8 cellular contexts compared by ENCODE assay signal in genomic region chr5:80408475-80408875, GRCh38. TPM values are rescaled to one million over a fixed set of nuclear protein-coding genes. Genes with fewer than 3 reads are reported as not detected.
DNase-seq lines count a peak whose midpoint lies in the region; ATAC-seq and TF ChIP-seq lines count a peak whose summit lies in the region.

No MANE protein-coding gene starts in this region.

- H3K27me3 ChIP-seq in DND-41 (ENCODE audit: insufficient read depth, low read length, poor library complexity) = no peaks in the 10 kb centered on the region
- no peaks in the 10 kb centered on the region for H3K27me3 ChIP-seq in IMR-90 (ENCODE audit: control insufficient read depth, insufficient read depth, low read length)

- H2BK15ac ChIP-seq in IMR-90 (ENCODE audit: low read depth, low read length) = no peak overlapping the region

- H4K20me1 ChIP-seq in DND-41 (ENCODE audit: insufficient read depth, low read length) (no peaks in the 10 kb centered on the region), IMR-90 (ENCODE audit: insufficient read depth, low read length) (peaks cover 4% of the 10 kb centered on the region; the same call in 1 of the 2 replicates)

- peak overlapping the region; percentile 55 for H3K4ac ChIP-seq in IMR-90 (ENCODE audit: low read depth, low read length)

- no peak for TF ChIP-seq CTCF in DND-41 (IDR thresholded peaks at IDR 0.05; ENCODE audit: borderline replicate concordance, extremely low read depth, low read length, poor library complexity, severe bottlenecking)
- TF ChIP-seq CTCF in IMR-90 (conservative IDR thresholded peaks at IDR 0.05; ENCODE audit: low read depth, low read length) = no peak

- ATAC-seq in DND-41 (ENCODE audit: insufficient read depth, low read depth) = peak; percentile 74
- ATAC-seq in GM21367 (IDR thresholded peaks at IDR 0.05; ENCODE audit: unreplicated experiment) = peak; percentile 36
- peak; percentile 72 for ATAC-seq in IMR-90 (ENCODE audit: low read depth)
- ATAC-seq in left colon = peak; percentile 65

- in situ Hi-C loops in IMR-90 (cut with MboI; ENCODE audit: low sequenced_read_pairs) = no loop called here

- peak overlapping the region; percentile 89 for H2AK9ac ChIP-seq in IMR-90 (replicated peaks; ENCODE audit: low read depth, low read length, poor library complexity)

- H4K91ac ChIP-seq in IMR-90 (ENCODE audit: insufficient read depth, low read depth, low read length) = no peak overlapping the region

- BruUV-seq in IMR-90 (replicated peaks; lab: Mats Ljungman, UMichigan) = no TSS peak

- CTCF ChIA-PET in IMR-90 (lab: Yijun Ruan, JAX) = interaction anchor here (1.0 kb wide), 1 partner anchor 11 kb away, joined by 4 read pairs; no protein-coding TSS in a partner anchor

- peak; percentile 71 for DNase-seq in DND-41
- DNase-seq in IMR-90 = peak; percentile 38
- peak; percentile 89 for DNase-seq in SK-N-DZ (ENCODE audit: low spot score)
- peak in 24 of 61 donors; percentile 20 to 87 (median 62) for DNase-seq in caudate nucleus (lab: John Stamatoyannopoulos, UW)
- DNase-seq in left colon = peak; percentile 56 to 73
- DNase-seq in stimulated activated CD4-positive, alpha-beta T cell treated with anti-CD3 and anti-CD28 coated beads, Interleukin-2, amount 100 ng/mL, for 4 hours (ENCODE audit: low read depth) = peak; percentile 9
- DNase-seq in T1000 (lab: John Stamatoyannopoulos, UW) = no peak

- intact Hi-C loops in IMR-90 (cut with micrococcal nuclease) (loop anchor here (5.0 kb wide), 1 partner anchor 316 kb away; no protein-coding TSS in a partner anchor), left colon (cut with DNase I, micrococcal nuclease) (no loop called here)

- WGBS in IMR-90 (ENCODE audit: extremely low coverage in 2 of 2, insufficient read length in 1 of 2), 2 experiments = 0% methylated on average over 11 of the region's 19 CpGs; no CpG with 5 or more reads in 1 of the 2 experiments

- H3K4me2 ChIP-seq in DND-41 (ENCODE audit: insufficient read depth, low read length) (peak overlapping the region; percentile 65), IMR-90 (ENCODE audit: low read depth, low read length) (peak overlapping the region; percentile 99)

- H3K56ac ChIP-seq in IMR-90 (ENCODE audit: extremely low read depth, insufficient read depth, low read length) = peak overlapping the region; percentile 66; the same call in 1 of the 2 replicates

- no peak overlapping the region; the same call in 1 of the 2 replicates for H3K18ac ChIP-seq in IMR-90 (ENCODE audit: low read depth, low read length)

- peak overlapping the region; percentile 87 for H2AFZ ChIP-seq in DND-41 (ENCODE audit: low read depth, low read length)
- H2AFZ ChIP-seq in IMR-90 (replicated peaks; ENCODE audit: low read length, poor library complexity) = peak overlapping the region; percentile 99

- H3K23ac ChIP-seq in IMR-90 (ENCODE audit: low read depth, low read length) = peak overlapping the region; percentile 96

- dilution Hi-C loops in IMR-90 (cut with HindIII; ENCODE audit: low sequenced_read_pairs, unreplicated experiment) = no loop called here

- no peaks in the 10 kb centered on the region for H3K9me3 ChIP-seq in DND-41 (ENCODE audit: insufficient read depth, low read length, severe bottlenecking)
- H3K9me3 ChIP-seq in IMR-90 (ENCODE audit: control insufficient read depth, insufficient read depth, low read length) = no peaks in the 10 kb centered on the region

- peaks cover 48% of the 10 kb centered on the region for H3K79me2 ChIP-seq in DND-41 (ENCODE audit: insufficient read depth, low read length)

- no peak overlapping the region for H2BK120ac ChIP-seq in IMR-90 (ENCODE audit: low read depth, low read length)

- H2BK20ac ChIP-seq in IMR-90 (ENCODE audit: low read depth, low read length) = no peak overlapping the region

- no peak for TF ChIP-seq POLR2A in IMR-90 (IDR thresholded peaks at IDR 0.05; ENCODE audit: low read depth, low read length)

- peak overlapping the region; percentile 81 for H3K9ac ChIP-seq in DND-41 (ENCODE audit: low read depth, low read length)
- H3K9ac ChIP-seq in IMR-90 (ENCODE audit: low read depth, low read length) = peak overlapping the region; percentile 74

- POLR2A ChIA-PET in IMR-90 (lab: Charles Lee; ENCODE audit: unreplicated experiment) = no interaction called here

- H2AK5ac ChIP-seq in IMR-90 (ENCODE audit: low read depth, low read length) = no peak overlapping the region

- H3K4me1 ChIP-seq in DND-41 (ENCODE audit: insufficient read depth, low read length) (peaks cover 34% of the 10 kb centered on the region), IMR-90 (ENCODE audit: control insufficient read depth, insufficient read depth, low read length) (peaks cover 3% of the 10 kb centered on the region; the same call in 1 of the 2 replicates)

- H3K4me3 ChIP-seq in DND-41 (ENCODE audit: low read depth in 1 of 2, low read length in 2 of 2) = peak overlapping the region; percentile 75 to 90
- H3K4me3 ChIP-seq in IMR-90 (ENCODE audit: insufficient read depth, low read depth, low read length) = peak overlapping the region; percentile 75

- H2BK5ac ChIP-seq in IMR-90 (ENCODE audit: low read depth, low read length, poor library complexity, severe bottlenecking) = peak overlapping the region; percentile 72

- TF ChIP-seq RAD21 in IMR-90 (IDR thresholded peaks at IDR 0.05; ENCODE audit: low read length) = no peak

- H3K79me1 ChIP-seq in IMR-90 (ENCODE audit: low read depth in 1 of 2, low read length in 2 of 2) = peaks cover 3 to 18% of the 10 kb centered on the region in 2 experiments; a peak in 3 of 4 replicates

- H3K27ac ChIP-seq in DND-41 (ENCODE audit: low read length) (peak overlapping the region; percentile 87), IMR-90 (ENCODE audit: insufficient read depth, low read length) (peak overlapping the region; percentile 80), caudate nucleus (ENCODE audit: low read depth, low read length) (peak overlapping the region; percentile 99)

- peak overlapping the region in 1 of 2 experiments; percentile 6; a peak in 1 of 4 replicates for H4K8ac ChIP-seq in IMR-90 (ENCODE audit: low read depth in 2 of 2, low read length in 2 of 2)

- peaks cover 9% of the 10 kb centered on the region; the same call in 1 of the 2 replicates for H3K36me3 ChIP-seq in DND-41 (ENCODE audit: insufficient read depth, low read length)
- peaks cover 4% of the 10 kb centered on the region; the same call in 1 of the 2 replicates for H3K36me3 ChIP-seq in IMR-90 (ENCODE audit: control insufficient read depth, insufficient read depth, low read length)

- H3K9me1 ChIP-seq in IMR-90 (ENCODE audit: insufficient read depth, low read length) = 0 out of 2 replicates have a peak, but pooled peaks cover 4% of the 10 kb centered on the region

- peak overlapping the region; percentile 33; the same call in 1 of the 2 replicates for H3K14ac ChIP-seq in IMR-90 (replicated peaks; ENCODE audit: low read depth, low read length)

- no peak overlapping the region for H4K5ac ChIP-seq in IMR-90 (ENCODE audit: low read depth, low read length)

TF ChIP-seq in IMR-90, 13 proteins besides CTCF, POLR2A, EP300 and RAD21:
- TF ChIP-seq MAZ (IDR thresholded peaks at IDR 0.05; ENCODE audit: borderline replicate concordance, low read depth, low read length) = peak; percentile 62
- TF ChIP-seq BHLHE40 (IDR thresholded peaks at IDR 0.05; ENCODE audit: low read depth, low read length) = no peak
- no peak for TF ChIP-seq MAFK (IDR thresholded peaks at IDR 0.05; ENCODE audit: low read depth, low read length)

RNA-seq across cellular contexts. Expression of gene ZFYVE16, which starts 0.6 kb away (rescaled TPM):
- 11.1 and 19.4 TPM in 2 replicates for total RNA-seq in IMR-90 (2012; rRNA removed)
- 4.0 and 5.3 TPM in 2 replicates for polyA plus RNA-seq in IMR-90 (2012; rRNA removed)
- polyA plus RNA-seq in IMR-90 (2012; cell fraction: cytosol; rRNA removed) = 0.45 and 0.51 TPM in 2 replicates
- 1.0 and 10.2 TPM in 2 replicates for polyA plus RNA-seq in IMR-90 (2012; cell fraction: nucleus; rRNA removed; ENCODE audit: low replicate concordance)
- 24.3 TPM in 2 replicates for polyA plus RNA-seq in SK-N-DZ (2014; cell fraction: cytosol; rRNA removed)
- 41.8 and 70.7 TPM in 2 replicates for polyA plus RNA-seq in SK-N-DZ (2014; cell fraction: nucleus; rRNA removed)
- total RNA-seq in left colon = 10 to 100 TPM; 29.1 to 39.8 TPM
